In genomic region chr7:90349305-90349704, GRCh38 we compare ENCODE assay signal across 21 cellular contexts. TPM values are rescaled to one million over a fixed set of nuclear protein-coding genes. Genes with fewer than 3 reads are reported as not detected.
"Had no signal": no experiment of that assay in that cellular context is flagged by ENCODE, and none has a peak within 500 bp of the region (broad histone marks: within the 10 kb centered on the region; RNA-seq: fewer than 3 reads in every experiment).

No MANE protein-coding gene starts in this region.

- ATAC-seq: heart left ventricle; left ventricle myocardium superior; stimulated activated effector memory CD8-positive, alpha-beta T cell treated with anti-CD3 and anti-CD28 coated beads, Interleukin-12 subunit alpha, Interleukin-12 subunit beta, amount 100 ng/mL, for 72 hours; T-cell had no signal

- H3K9ac ChIP-seq: parathyroid adenoma had no signal

- H3K4me3 Mint-ChIP-seq: stimulated activated effector memory CD8-positive, alpha-beta T cell treated with anti-CD3 and anti-CD28 coated beads, Interleukin-12 subunit alpha, Interleukin-12 subunit beta, amount 100 ng/mL, for 72 hours had no signal

- H3K9me3 ChIP-seq: heart left ventricle, sigmoid colon, stomach had no signal

- H3K27ac Mint-ChIP-seq: activated T-helper 1 cell treated with anti-CD3 and anti-CD28 coated beads, Interleukin-12 subunit alpha, Interleukin-12 subunit beta, Interleukin-2, Interleukin-4 antibody, amounts not matched to agents 30 ng/mL and 10 ng/mL and 1 ng/mL, durations not matched to agents 14 hours and 24 hours and 36 hours; stimulated activated effector memory CD8-positive, alpha-beta T cell treated with anti-CD3 and anti-CD28 coated beads, Interleukin-12 subunit alpha, Interleukin-12 subunit beta, amount 100 ng/mL, for 72 hours; T-cell had no signal

- FAIRE-seq: frontal cortex had no signal

- H3K27ac ChIP-seq: heart left ventricle, parathyroid adenoma, sigmoid colon, stomach had no signal

- H3K4me3 ChIP-seq: heart left ventricle, sigmoid colon, stomach had no signal

- H2AFZ ChIP-seq: parathyroid adenoma had no signal

- DNase-seq: activated CD4-positive, CD25-positive, alpha-beta regulatory T cell treated with anti-CD3 and anti-CD28 coated beads, Interleukin-2, amount 50 U/mL, for 72 hours; activated naive CD4-positive, alpha-beta T cell; aorta; cerebellar nuclear complex; cortex of kidney; heart left ventricle; left ventricle myocardium superior; sigmoid colon; stimulated activated CD4-positive, alpha-beta T cell treated with anti-CD3 and anti-CD28 coated beads, Interleukin-4, amount 100 ng/mL, for 24 hours; stomach; T-cell; trophoblast cell had no signal

- H3K27me3 ChIP-seq: heart left ventricle, sigmoid colon, stomach had no signal

- H3K9me3 Mint-ChIP-seq: activated T-helper 1 cell treated with anti-CD3 and anti-CD28 coated beads, Interleukin-12 subunit alpha, Interleukin-12 subunit beta, Interleukin-2, Interleukin-4 antibody, amounts not matched to agents 30 ng/mL and 10 ng/mL and 1 ng/mL, durations not matched to agents 14 hours and 24 hours and 36 hours; T-cell had no signal

- H3K27me3 Mint-ChIP-seq: T-cell had no signal

RNA-seq across cellular contexts. Expression of gene FAM237B, which starts 28.2 kb away (rescaled TPM):
- total RNA-seq: activated CD8-positive, alpha-beta memory T cell treated with anti-CD3 and anti-CD28 coated beads for 36 hours; activated T-helper 1 cell treated with anti-CD3 and anti-CD28 coated beads, Interleukin-12 subunit alpha, Interleukin-12 subunit beta, Interleukin-2, Interleukin-4 antibody, amounts not matched to agents 30 ng/mL and 10 ng/mL and 1 ng/mL, durations not matched to agents 14 hours and 24 hours and 36 hours; aorta; heart left ventricle; kidney epithelial cell; left ventricle myocardium superior; mononuclear cell; sigmoid colon; stomach; T-cell; temporal lobe had no signal
- polyA plus RNA-seq: aorta, esophagus, heart left ventricle, stomach had no signal
